In the genomic region with DNA sequence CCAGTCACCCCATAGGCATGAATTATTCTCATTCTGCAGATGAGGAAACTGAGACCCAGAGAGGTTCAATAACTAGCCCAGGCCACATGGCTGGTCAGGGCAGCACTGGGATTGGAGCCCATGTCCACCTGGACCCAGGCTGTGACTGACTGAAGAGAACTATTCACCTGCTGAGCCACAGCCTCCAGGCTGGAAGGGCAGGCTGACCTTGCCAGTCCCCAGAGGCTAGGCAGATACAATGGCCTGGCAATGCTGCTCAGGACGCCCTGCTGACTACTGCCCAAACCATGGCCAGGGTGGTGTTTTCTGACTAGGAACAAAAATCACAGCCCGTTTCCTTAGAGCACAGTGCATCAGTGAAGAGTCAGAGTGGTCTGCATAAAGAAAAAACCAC, we compare ENCODE assay signal across 28 cellular contexts. TPM values are rescaled to one million over a fixed set of nuclear protein-coding genes. Genes with fewer than 3 reads are reported as not detected.
DNase-seq lines count a peak whose midpoint lies in the region; ATAC-seq and TF ChIP-seq lines count a peak whose summit lies in the region.
"Had no signal": no experiment of that assay in that cellular context is flagged by ENCODE, and none has a peak within 500 bp of the region (broad histone marks: within the 10 kb centered on the region; RNA-seq: fewer than 3 reads in every experiment).

No MANE protein-coding gene starts in this region.

- TF ChIP-seq POLR2A in esophagus squamous epithelium (IDR thresholded peaks at IDR 0.05) (no peak), suprapubic skin (IDR thresholded peaks at IDR 0.05) (no peak), gastroesophageal sphincter (IDR thresholded peaks at IDR 0.05) (no peak)

- H3K4me1 ChIP-seq in esophagus squamous epithelium (peaks cover 34 to 88% (median 63%) of the 10 kb centered on the region in 3 donors), lower lobe of right lung (peaks cover 39% of the 10 kb centered on the region), suprapubic skin (peaks cover 49% of the 10 kb centered on the region), gastroesophageal sphincter (peaks cover 0 to 60% (median 27%) of the 10 kb centered on the region in 3 donors)

- no peak for TF ChIP-seq CTCF in WERI-Rb-1 (IDR thresholded peaks at IDR 0.05; ENCODE audit: low read depth, low read length)
- TF ChIP-seq CTCF in esophagus squamous epithelium (IDR thresholded peaks at IDR 0.05), result no peak
- TF ChIP-seq CTCF in lower lobe of right lung (IDR thresholded peaks at IDR 0.05), result no peak
- TF ChIP-seq CTCF in suprapubic skin (IDR thresholded peaks at IDR 0.05), result no peak
- no peak for TF ChIP-seq CTCF in coronary artery (IDR thresholded peaks at IDR 0.05)
- TF ChIP-seq CTCF in gastroesophageal sphincter (IDR thresholded peaks at IDR 0.05), result no peak
- no peak for TF ChIP-seq CTCF in CD14-positive monocyte (IDR thresholded peaks at IDR 0.05)

- 100% methylated on average over 1 of the region's 2 CpGs; no CpG with 5 or more reads in 1 of the 2 donors for WGBS in esophagus squamous epithelium, 2 donors
- 57% methylated on average over 1 of the region's 2 CpGs for WGBS in suprapubic skin
- no CpG with 5 or more reads among the region's 2 CpGs for WGBS in gastroesophageal sphincter (ENCODE audit: low coverage in 1 of 2), 2 donors

- H3K36me3 ChIP-seq in WERI-Rb-1 (peaks cover 26% of the 10 kb centered on the region), esophagus squamous epithelium (peaks cover 0 to 72% (median under 1%) of the 10 kb centered on the region in 3 donors), lower lobe of right lung (no peaks in the 10 kb centered on the region), suprapubic skin (peaks cover 9% of the 10 kb centered on the region), gastroesophageal sphincter (peaks cover 0 to 16% of the 10 kb centered on the region in 2 donors)

- H3K9me3 ChIP-seq in WERI-Rb-1 (ENCODE audit: severe bottlenecking) (no peaks in the 10 kb centered on the region), esophagus squamous epithelium (no peaks in the 10 kb centered on the region), lower lobe of right lung (no peaks in the 10 kb centered on the region), suprapubic skin (no peaks in the 10 kb centered on the region), gastroesophageal sphincter (no peaks in the 10 kb centered on the region)
- H3K9me3 ChIP-seq: tibial artery had no signal

- intact Hi-C loops in esophagus squamous epithelium (cut with DNase I) (no loop called here), lower lobe of right lung (cut with DNase I) (no loop called here), CD14-positive monocyte (cut with micrococcal nuclease) (no loop called here)

- peaks cover 0 to 1% (median 0%) of the 10 kb centered on the region in 3 donors for H3K27me3 Mint-ChIP-seq in CD14-positive monocyte (ENCODE audit: low read depth in 3 of 3)
- H3K27me3 Mint-ChIP-seq: activated CD4-positive, alpha-beta T cell treated with anti-CD3 and anti-CD28 coated beads, Interleukin-2, amount 10 ng/mL, durations not matched to agents 7 days and 5 days; activated naive CD4-positive, alpha-beta T cell treated with anti-CD3 and anti-CD28 coated beads, Interleukin-2, amount 50 U/mL, for 24 hours; activated T-helper 17 cell treated with anti-CD3 and anti-CD28 coated beads, Interleukin-2, amount 50 U/mL, for 72 hours had no signal

- H3K9me3 Mint-ChIP-seq in CD14-positive monocyte, result no peaks in the 10 kb centered on the region
- H3K9me3 Mint-ChIP-seq: activated CD4-positive, alpha-beta T cell treated with anti-CD3 and anti-CD28 coated beads, Interleukin-2, amount 10 ng/mL, durations not matched to agents 7 days and 5 days; activated naive CD4-positive, alpha-beta T cell treated with anti-CD3 and anti-CD28 coated beads, Interleukin-2, amount 50 U/mL, for 24 hours; activated T-helper 17 cell treated with anti-CD3 and anti-CD28 coated beads, Interleukin-2, amount 50 U/mL, for 72 hours; CD8-positive, alpha-beta T cell had no signal

- H3K4me3 Mint-ChIP-seq in CD14-positive monocyte, result no peak overlapping the region
- H3K4me3 Mint-ChIP-seq: activated CD4-positive, alpha-beta T cell treated with anti-CD3 and anti-CD28 coated beads, Interleukin-2, amount 10 ng/mL, durations not matched to agents 7 days and 5 days; activated naive CD4-positive, alpha-beta T cell treated with anti-CD3 and anti-CD28 coated beads, Interleukin-2, amount 50 U/mL, for 24 hours; activated T-helper 17 cell treated with anti-CD3 and anti-CD28 coated beads, Interleukin-2, amount 50 U/mL, for 72 hours; CD8-positive, alpha-beta T cell had no signal

- H3K27ac Mint-ChIP-seq in CD14-positive monocyte, result peak overlapping the region in 1 of 7 donors; percentile 11
- H3K27ac Mint-ChIP-seq: activated CD4-positive, alpha-beta T cell treated with anti-CD3 and anti-CD28 coated beads, Interleukin-2, amount 10 ng/mL, durations not matched to agents 7 days and 5 days; activated naive CD4-positive, alpha-beta T cell treated with anti-CD3 and anti-CD28 coated beads, Interleukin-2, amount 50 U/mL, for 24 hours; activated T-helper 17 cell treated with anti-CD3 and anti-CD28 coated beads, Interleukin-2, amount 50 U/mL, for 72 hours; CD8-positive, alpha-beta T cell had no signal

- DNase-seq in WERI-Rb-1 (no peak), esophagus squamous epithelium (lab: John Stamatoyannopoulos, UW) (no peak), lower lobe of right lung (peak; percentile 24), suprapubic skin (ENCODE audit: low spot score in 2 of 2) (peak in 1 of 2 donors; percentile 35), coronary artery (ENCODE audit: low spot score) (no peak), CD14-positive monocyte (ENCODE audit: low spot score) (no peak)
- DNase-seq: activated CD4-positive, alpha-beta T cell treated with anti-CD3 and anti-CD28 coated beads, Interleukin-2, amount 10 ng/mL, durations not matched to agents 7 days and 5 days; anterior cingulate cortex; CD8-positive, alpha-beta T cell; central memory CD4-positive, alpha-beta T cell; DMS153; HCEC 1CT; Kasumi-1; NCI-H1092; NCI-H187 treated with DMSO at 0.1 percent for 48 hours; NCI-H2227 treated with DMSO at 0.1 percent for 48 hours; retina; stimulated activated CD4-positive, alpha-beta T cell treated with anti-CD3 and anti-CD28 coated beads, Interleukin-4, amount 100 ng/mL, for 4 hours; stimulated activated naive CD8-positive, alpha-beta T cell treated with anti-CD3 and anti-CD28 coated beads, Interleukin-15, Interleukin-2, amounts not matched to agents 100 U/mL and 50 U/mL, for 24 hours; T-helper 2 cell had no signal

- H3K4me1 Mint-ChIP-seq in CD14-positive monocyte, result peaks cover 25% of the 10 kb centered on the region

- no peak for ATAC-seq in lower lobe of right lung
- no peak for ATAC-seq in GM18517 (IDR thresholded peaks at IDR 0.05; ENCODE audit: unreplicated experiment)
- no peak for ATAC-seq in gastroesophageal sphincter
- ATAC-seq: activated T-helper 17 cell treated with anti-CD3 and anti-CD28 coated beads, Interleukin-2, amount 50 U/mL, for 72 hours; CD8-positive, alpha-beta T cell; stimulated activated naive CD8-positive, alpha-beta T cell treated with anti-CD3 and anti-CD28 coated beads, Interleukin-15, Interleukin-2, amounts not matched to agents 100 U/mL and 50 U/mL, for 24 hours had no signal

- H3K4me3 ChIP-seq in WERI-Rb-1 (ENCODE audit: low read depth, low read length), result no peak overlapping the region
- peak overlapping the region in 1 of 4 donors; percentile 22 for H3K4me3 ChIP-seq in esophagus squamous epithelium
- no peak overlapping the region for H3K4me3 ChIP-seq in lower lobe of right lung
- H3K4me3 ChIP-seq in suprapubic skin, result no peak overlapping the region
- no peak overlapping the region for H3K4me3 ChIP-seq in coronary artery
- no peak overlapping the region for H3K4me3 ChIP-seq in gastroesophageal sphincter
- H3K4me3 ChIP-seq: hepatocyte, SK-N-MC, tibial artery had no signal

- H3K27me3 ChIP-seq in WERI-Rb-1 (ENCODE audit: insufficient read depth, low read depth, severe bottlenecking) (no peaks in the 10 kb centered on the region), esophagus squamous epithelium (no peaks in the 10 kb centered on the region), lower lobe of right lung (ENCODE audit: low read depth) (no peaks in the 10 kb centered on the region), suprapubic skin (no peaks in the 10 kb centered on the region), gastroesophageal sphincter (no peaks in the 10 kb centered on the region)
- H3K27me3 ChIP-seq: hepatocyte, tibial artery had no signal

- TF ChIP-seq EP300 in suprapubic skin (IDR thresholded peaks at IDR 0.05) (no peak), gastroesophageal sphincter (IDR thresholded peaks at IDR 0.05) (no peak)

- peaks cover 6 to 31% of the 10 kb centered on the region in 2 donors for H3K36me3 Mint-ChIP-seq in CD14-positive monocyte
- H3K36me3 Mint-ChIP-seq: activated naive CD4-positive, alpha-beta T cell treated with anti-CD3 and anti-CD28 coated beads, Interleukin-2, amount 50 U/mL, for 24 hours; CD8-positive, alpha-beta T cell had no signal

- H3K27ac ChIP-seq in WERI-Rb-1 (peak overlapping the region; percentile 71), esophagus squamous epithelium (peak overlapping the region in 3 of 4 donors; percentile 46 to 58 (median 50)), lower lobe of right lung (no peak overlapping the region), suprapubic skin (peak overlapping the region; percentile 22), coronary artery (peak overlapping the region in 1 of 2 donors; percentile 54), gastroesophageal sphincter (peak overlapping the region in 1 of 4 donors; percentile 22)
- H3K27ac ChIP-seq: epithelial cell of prostate, hepatocyte, SK-N-MC, tibial artery had no signal

RNA-seq across cellular contexts. Expression of gene HS6ST1, which starts 36.8 kb away (rescaled TPM):
- 10 to 100 TPM; 44.7 to 73.8 (median 56.8) TPM for total RNA-seq in esophagus squamous epithelium
- 26.3 TPM for total RNA-seq in lower lobe of right lung
- total RNA-seq in suprapubic skin, result 10 to 100 TPM; 55.7 to 75.0 (median 67.3) TPM
- 10 to 100 TPM; 20.5 to 43.6 (median 32.1) TPM for total RNA-seq in gastroesophageal sphincter
- 1 to 10 TPM; 2.9 to 4.0 TPM for polyA plus RNA-seq in CD14-positive monocyte
